ENCODE assay signal across 12 cellular contexts in genomic region chr7:127751723-127752448, GRCh38.
A peak's percentile ranks its signal among the peaks of the same experiment; 100 is the strongest.
DNase-seq lines count a peak whose midpoint lies in the region; ATAC-seq and TF ChIP-seq lines count a peak whose summit lies in the region.
"Had no signal": no experiment of that assay in that cellular context is flagged by ENCODE, and none has a peak within 500 bp of the region (broad histone marks: within the 10 kb centered on the region; RNA-seq: fewer than 3 reads in every experiment).

No MANE protein-coding gene starts in this region.

- DNase-seq in NCI-H345 (lab: John Stamatoyannopoulos, UW) (peak; percentile 19), NCI-H345 treated with DMSO at 0.1 percent for 48 hours (lab: John Stamatoyannopoulos, UW; ENCODE audit: unreplicated experiment) (no peak), M059J (ENCODE audit: low read depth) (peak; percentile 22), brain microvascular endothelial cell (peak; percentile 11), neuronal stem cell (ENCODE audit: low spot score) (no peak), NCI-H82 (lab: John Stamatoyannopoulos, UW) (no peak)
- no peak for DNase-seq in naive thymus-derived CD8-positive, alpha-beta T cell
- DNase-seq: activated T-cell treated with anti-CD3 and anti-CD28 coated beads, Interleukin-2, amount 50 U/mL, for 1 hour; upper lobe of right lung had no signal

- H3K9me3 Mint-ChIP-seq in naive thymus-derived CD8-positive, alpha-beta T cell, result no peaks in the 10 kb centered on the region

- TF ChIP-seq CTCF in brain microvascular endothelial cell (IDR thresholded peaks at IDR 0.05; ENCODE audit: low read depth, low read length, missing control alignments), result no peak

- H3K27ac ChIP-seq in brain microvascular endothelial cell (no peak overlapping the region), neuronal stem cell (replicated peaks; ENCODE audit: low read length) (peak overlapping the region; percentile 29)
- H3K27ac ChIP-seq: A549, cardiac muscle cell, upper lobe of right lung had no signal

- peaks cover 34 to 80% (median 61%) of the 10 kb centered on the region in 4 donors for H3K4me1 Mint-ChIP-seq in naive thymus-derived CD8-positive, alpha-beta T cell

- peaks cover 5 to 16% (median 9%) of the 10 kb centered on the region in 3 donors for H3K36me3 Mint-ChIP-seq in naive thymus-derived CD8-positive, alpha-beta T cell

- H3K4me2 ChIP-seq in neuronal stem cell (ENCODE audit: insufficient read depth, low read length, poor library complexity, severe bottlenecking), result no peak overlapping the region
- H3K4me2 ChIP-seq: A549 had no signal

- ATAC-seq in naive thymus-derived CD8-positive, alpha-beta T cell, result no peak
- ATAC-seq in HG02852 (IDR thresholded peaks at IDR 0.05; ENCODE audit: unreplicated experiment), result no peak
- ATAC-seq: A549 had no signal

- H3K4ac ChIP-seq in neuronal stem cell (ENCODE audit: low read length), result no peak overlapping the region

- no peak overlapping the region for H2BK5ac ChIP-seq in neuronal stem cell (ENCODE audit: low read length)

- H2BK12ac ChIP-seq in neuronal stem cell (ENCODE audit: low read length), result no peak overlapping the region

- H3K27me3 ChIP-seq in brain microvascular endothelial cell (replicated peaks) (no peaks in the 10 kb centered on the region), neuronal stem cell (ENCODE audit: control insufficient read depth in 3 of 3, insufficient read depth in 3 of 3, low read depth in 1 of 3, low read length in 3 of 3) (no peaks in the 10 kb centered on the region)
- H3K27me3 ChIP-seq: cardiac muscle cell, upper lobe of right lung had no signal

- no peak overlapping the region for H3K4me3 ChIP-seq in brain microvascular endothelial cell (ENCODE audit: low read depth, low read length)
- H3K4me3 ChIP-seq in neuronal stem cell (ENCODE audit: low read length in 2 of 2), result no peak overlapping the region
- H3K4me3 ChIP-seq: A549, cardiac muscle cell, upper lobe of right lung had no signal

- H3K9me3 ChIP-seq in neuronal stem cell (replicated peaks in 1 of 2; ENCODE audit: control insufficient read depth in 2 of 2, insufficient read depth in 1 of 2, low read depth in 1 of 2, low read length in 2 of 2), result no peaks in the 10 kb centered on the region
- H3K9me3 ChIP-seq: A549, upper lobe of right lung had no signal

- H2AFZ ChIP-seq in neuronal stem cell (ENCODE audit: low read length), result no peak overlapping the region

- no peak overlapping the region for H4K91ac ChIP-seq in neuronal stem cell (ENCODE audit: low read depth, low read length, poor library complexity)

- H3K4me3 Mint-ChIP-seq in naive thymus-derived CD8-positive, alpha-beta T cell, result no peak overlapping the region

- H3K79me1 ChIP-seq in neuronal stem cell (ENCODE audit: low read depth, low read length), result no peaks in the 10 kb centered on the region

- no peak overlapping the region for H2BK15ac ChIP-seq in neuronal stem cell (ENCODE audit: low read length)

- no peak overlapping the region for H2AK5ac ChIP-seq in neuronal stem cell (ENCODE audit: low read depth, low read length)

- H3K27ac Mint-ChIP-seq in naive thymus-derived CD8-positive, alpha-beta T cell, result no peak overlapping the region

- POLR2A ChIA-PET in naive thymus-derived CD8-positive, alpha-beta T cell (lab: Charles Lee), result no interaction called here

- no CpG with 5 or more reads among the region's 10 CpGs for WGBS in neuronal stem cell (ENCODE audit: extremely low coverage in 2 of 2, insufficient read length in 2 of 2, insufficient replicate concordance in 1 of 2), 2 donors

- H3K14ac ChIP-seq in neuronal stem cell (ENCODE audit: low read length), result no peak overlapping the region

- H3K18ac ChIP-seq in neuronal stem cell (ENCODE audit: low read length), result peak overlapping the region; percentile 1

- no peak overlapping the region for H3K23ac ChIP-seq in neuronal stem cell (ENCODE audit: low read depth, low read length, poor library complexity)

- in situ Hi-C loops in brain microvascular endothelial cell (cut with HindIII; ENCODE audit: low pct_ligation_motif_present, low sequenced_read_pairs), result no loop called here

- H4K8ac ChIP-seq in neuronal stem cell (ENCODE audit: low read depth, low read length), result no peak overlapping the region

- H2BK120ac ChIP-seq in neuronal stem cell (ENCODE audit: low read depth, low read length), result no peak overlapping the region

- H3K4me1 ChIP-seq in neuronal stem cell (ENCODE audit: control insufficient read depth in 2 of 2, insufficient read depth in 1 of 2, low read depth in 1 of 2, low read length in 2 of 2), result peaks cover 20 to 21% of the 10 kb centered on the region in 2 donors
- H3K4me1 ChIP-seq: A549 had no signal

- no peak overlapping the region for H3K9ac ChIP-seq in neuronal stem cell (ENCODE audit: low read depth, low read length, poor library complexity)

- no peaks in the 10 kb centered on the region for H3K27me3 Mint-ChIP-seq in naive thymus-derived CD8-positive, alpha-beta T cell

- no peaks in the 10 kb centered on the region for H3K36me3 ChIP-seq in brain microvascular endothelial cell (replicated peaks)
- H3K36me3 ChIP-seq in neuronal stem cell (replicated peaks in 1 of 2; ENCODE audit: control insufficient read depth in 2 of 2, insufficient read depth in 2 of 2, low read length in 2 of 2), result no peaks in the 10 kb centered on the region
- H3K36me3 ChIP-seq: cardiac muscle cell, upper lobe of right lung had no signal

Comparison
In these comparisons a context has a peak if more than half of its experiments do, and no peak if none do; other contexts are left out.
1. DNase-seq: peak in NCI-H345 (single experiment), M059J (single experiment) and brain microvascular endothelial cell (single experiment); none in NCI-H345 treated with DMSO at 0.1 percent for 48 hours (single experiment), neuronal stem cell (single experiment), naive thymus-derived CD8-positive, alpha-beta T cell (0 of 10) and NCI-H82 (single experiment).